Comparison of ENCODE assay signal across 16 cellular contexts in genomic region chr19:39167461-39168257, GRCh38. TPM values are rescaled to one million over a fixed set of nuclear protein-coding genes. Genes with fewer than 3 reads are reported as not detected.
DNase-seq lines count a peak whose midpoint lies in the region; FAIRE-seq and TF ChIP-seq lines count a peak whose summit lies in the region.
"Had no signal": no experiment of that assay in that cellular context is flagged by ENCODE, and none has a peak within 500 bp of the region (broad histone marks: within the 10 kb centered on the region; RNA-seq: fewer than 3 reads in every experiment).

No MANE protein-coding gene starts in this region.

- intact Hi-C loops in spleen (cut with DNase I; ENCODE audit: low total_unique reads) = no loop called here
- intact Hi-C loops in CD4-positive, alpha-beta memory T cell (cut with micrococcal nuclease) = no loop called here

- no peaks in the 10 kb centered on the region for H3K9me3 ChIP-seq in NT2/D1 (ENCODE audit: insufficient read depth, low read length)
- no peaks in the 10 kb centered on the region for H3K9me3 ChIP-seq in spleen
- no peaks in the 10 kb centered on the region for H3K9me3 ChIP-seq in CD4-positive, alpha-beta memory T cell (ENCODE audit: control insufficient read depth in 1 of 2, low read length in 2 of 2)

- H3K4me3 ChIP-seq in NT2/D1 (ENCODE audit: insufficient read length, low read depth) (no peak overlapping the region), spleen (peak overlapping the region in 1 of 8 donors; percentile 34)
- no peak overlapping the region for H3K4me3 ChIP-seq in CD4-positive, alpha-beta memory T cell (ENCODE audit: low read length in 2 of 2)

- no peaks in the 10 kb centered on the region for H3K27me3 ChIP-seq in NT2/D1 (ENCODE audit: insufficient read depth, insufficient read length)
- no peaks in the 10 kb centered on the region for H3K27me3 ChIP-seq in spleen (replicated peaks in 1 of 7)
- no peaks in the 10 kb centered on the region for H3K27me3 ChIP-seq in CD4-positive, alpha-beta memory T cell (ENCODE audit: insufficient read depth, low read length)

- 82 to 91% (median 86%) methylated on average over 19 to 25 of the region's 25 CpGs for WGBS in spleen, 5 donors

- peaks cover 24% of the 10 kb centered on the region for H3K36me3 ChIP-seq in NT2/D1 (ENCODE audit: insufficient read depth, insufficient read length, low read length)
- H3K36me3 ChIP-seq in spleen = peaks cover 0 to 49% (median 22%) of the 10 kb centered on the region in 6 donors
- no peaks in the 10 kb centered on the region for H3K36me3 ChIP-seq in CD4-positive, alpha-beta memory T cell (ENCODE audit: insufficient read depth, low read length)

- H3K4me3 Mint-ChIP-seq in CD4-positive, alpha-beta memory T cell = no peak overlapping the region
- H3K4me3 Mint-ChIP-seq: activated B cell treated with CpG ODN at 0.5 μM for 24 hours; activated T-cell treated with anti-CD3 and anti-CD28 coated beads, Interleukin-2, amount 50 U/mL, for 72 hours; CD8-positive, alpha-beta memory T cell had no signal

- H3K27me3 Mint-ChIP-seq in CD4-positive, alpha-beta memory T cell = no peaks in the 10 kb centered on the region
- H3K27me3 Mint-ChIP-seq: activated B cell treated with CpG ODN at 0.5 μM for 24 hours; CD8-positive, alpha-beta memory T cell had no signal

- DNase-seq in G401 (ENCODE audit: low spot score) = peak; percentile 12
- no peak for DNase-seq in NT2/D1 (ENCODE audit: low read depth, low spot score)
- DNase-seq in iPS-NIHi11 (ENCODE audit: low spot score) = peak; percentile 81
- no peak for DNase-seq in spleen
- DNase-seq in frontal cortex (ENCODE audit: low spot score in 2 of 2) = no peak
- DNase-seq in glomerular visceral epithelial cell (ENCODE audit: extremely low spot score) = no peak
- DNase-seq in anterior cingulate cortex (lab: John Stamatoyannopoulos, UW) = no peak
- DNase-seq in CD4-positive, alpha-beta memory T cell = no peak
- DNase-seq: activated B cell treated with CpG ODN at 0.5 μM for 24 hours; activated T-cell treated with anti-CD3 and anti-CD28 coated beads, Interleukin-2, amount 50 U/mL, for 72 hours; CD8-positive, alpha-beta memory T cell; NCI-H2081 treated with DMSO at 0.1 percent for 48 hours; stimulated activated CD8-positive, alpha-beta memory T cell treated with anti-CD3 and anti-CD28 coated beads, Interleukin-4, amount 100 ng/mL, for 48 hours had no signal

- H3K4me1 Mint-ChIP-seq in CD4-positive, alpha-beta memory T cell = peaks cover under 1 to 2% (median 1%) of the 10 kb centered on the region in 4 donors
- H3K4me1 Mint-ChIP-seq: activated B cell treated with CpG ODN at 0.5 μM for 24 hours had no signal

- peaks cover 5 to 14% of the 10 kb centered on the region in 2 donors for H3K36me3 Mint-ChIP-seq in CD4-positive, alpha-beta memory T cell

- POLR2A ChIA-PET in CD4-positive, alpha-beta memory T cell (lab: Charles Lee; ENCODE audit: partially characterized antibody) = no interaction called here

- in situ Hi-C loops in G401 (cut with HindIII; ENCODE audit: low sequenced_read_pairs) = no loop called here

- no peak for FAIRE-seq in frontal cortex (lab: Jason Lieb, UNC)
- FAIRE-seq: GM12891 had no signal

- peak overlapping the region in 5 of 8 donors; percentile 44 to 74 (median 66) for H3K27ac ChIP-seq in spleen
- no peak overlapping the region for H3K27ac ChIP-seq in CD4-positive, alpha-beta memory T cell (ENCODE audit: low read depth, low read length)

- H3K9ac ChIP-seq in NT2/D1 (ENCODE audit: insufficient read length, low read depth) = peak overlapping the region; percentile 10

- TF ChIP-seq POLR2A in spleen (IDR thresholded peaks at IDR 0.05) = no peak

- no peaks in the 10 kb centered on the region for H3K9me3 Mint-ChIP-seq in CD4-positive, alpha-beta memory T cell
- H3K9me3 Mint-ChIP-seq: activated B cell treated with CpG ODN at 0.5 μM for 24 hours; activated T-cell treated with anti-CD3 and anti-CD28 coated beads, Interleukin-2, amount 50 U/mL, for 72 hours; CD8-positive, alpha-beta memory T cell had no signal

- CTCF ChIA-PET in CD4-positive, alpha-beta memory T cell (lab: Charles Lee; ENCODE audit: partially characterized antibody) = no interaction called here

- H3K4me1 ChIP-seq in NT2/D1 (ENCODE audit: insufficient read depth, insufficient read length) (peaks cover 15% of the 10 kb centered on the region), spleen (peaks cover 0 to 28% (median 14%) of the 10 kb centered on the region in 6 donors)
- H3K4me1 ChIP-seq in CD4-positive, alpha-beta memory T cell (ENCODE audit: insufficient read depth, low read length) = no peaks in the 10 kb centered on the region

- H3K27ac Mint-ChIP-seq in CD4-positive, alpha-beta memory T cell = no peak overlapping the region
- H3K27ac Mint-ChIP-seq: activated B cell treated with CpG ODN at 0.5 μM for 24 hours; activated T-cell treated with anti-CD3 and anti-CD28 coated beads, Interleukin-2, amount 50 U/mL, for 72 hours had no signal

- no peak for TF ChIP-seq CTCF in spleen (IDR thresholded peaks at IDR 0.05 in 8 of 11, conservative IDR thresholded peaks at IDR 0.05 in 3 of 11)

RNA-seq across cellular contexts. Expression of gene NCCRP1, which starts 29.1 kb away (rescaled TPM):
- 1.7 and 4.5 TPM in 2 replicates for total RNA-seq in G401 (2014; rRNA removed; shearing (Covaris generic))
- total RNA-seq in spleen (under 1 TPM in 2 of 7 donors, not detected in 5; 0.13 to 0.28 TPM), frontal cortex (not detected)
- polyA plus RNA-seq in spleen = 1 to 10 TPM in 1 of 3 donors, under 1 TPM in 2; 0.12 to 1.7 (median 0.19) TPM
- total RNA-seq in CD4-positive, alpha-beta memory T cell = not detected
- polyA plus RNA-seq in CD4-positive, alpha-beta memory T cell = not detected
- total RNA-seq: activated B cell treated with CpG ODN at 0.5 μM for 24 hours; activated T-cell treated with anti-CD3 and anti-CD28 coated beads, Interleukin-2, amount 50 U/mL, for 72 hours; cardiac septum; CD8-positive, alpha-beta memory T cell; fibroblast of villous mesenchyme had no signal
- polyA plus RNA-seq: CD8-positive, alpha-beta memory T cell had no signal

RNA-seq across cellular contexts. Expression of gene SYCN, which starts 36.4 kb away (rescaled TPM):
- not detected in 2 replicates for total RNA-seq in G401 (2014; rRNA removed; shearing (Covaris generic))
- total RNA-seq in spleen = not detected
- polyA plus RNA-seq in spleen = not detected
- not detected for total RNA-seq in frontal cortex
- total RNA-seq in CD4-positive, alpha-beta memory T cell = not detected
- polyA plus RNA-seq in CD4-positive, alpha-beta memory T cell = not detected
- total RNA-seq: activated B cell treated with CpG ODN at 0.5 μM for 24 hours; activated T-cell treated with anti-CD3 and anti-CD28 coated beads, Interleukin-2, amount 50 U/mL, for 72 hours; cardiac septum; CD8-positive, alpha-beta memory T cell; fibroblast of villous mesenchyme had no signal
- polyA plus RNA-seq: CD8-positive, alpha-beta memory T cell had no signal

RNA-seq across cellular contexts. Expression of gene PAK4, which starts 42.1 kb away (rescaled TPM):
- total RNA-seq in G401 (2014; rRNA removed; shearing (Covaris generic)) = 12.8 and 15.3 TPM in 2 replicates
- total RNA-seq in spleen (10 to 100 TPM in 6 of 7 donors, 1 to 10 TPM in 1; 9.5 to 27.8 (median 19.8) TPM), frontal cortex (0.82 TPM)
- polyA plus RNA-seq in spleen = 10 to 100 TPM in 1 of 3 donors, 1 to 10 TPM in 2; 5.2 to 13.4 (median 7.7) TPM
- total RNA-seq in CD4-positive, alpha-beta memory T cell = 10 to 100 TPM; 13.1 to 15.7 TPM
- 1 to 10 TPM; 1.3 to 2.9 TPM for polyA plus RNA-seq in CD4-positive, alpha-beta memory T cell

Comparison
In these comparisons a context has a peak if more than half of its experiments do, and no peak if none do; other contexts are left out.
1. DNase-seq: peak in G401 (single experiment) and iPS-NIHi11 (single experiment); none in NT2/D1 (single experiment), spleen (single experiment), frontal cortex (0 of 2), glomerular visceral epithelial cell (single experiment), anterior cingulate cortex (0 of 58) and CD4-positive, alpha-beta memory T cell (0 of 5).